ENCODE assay signal across 11 cellular contexts in the genomic region with DNA sequence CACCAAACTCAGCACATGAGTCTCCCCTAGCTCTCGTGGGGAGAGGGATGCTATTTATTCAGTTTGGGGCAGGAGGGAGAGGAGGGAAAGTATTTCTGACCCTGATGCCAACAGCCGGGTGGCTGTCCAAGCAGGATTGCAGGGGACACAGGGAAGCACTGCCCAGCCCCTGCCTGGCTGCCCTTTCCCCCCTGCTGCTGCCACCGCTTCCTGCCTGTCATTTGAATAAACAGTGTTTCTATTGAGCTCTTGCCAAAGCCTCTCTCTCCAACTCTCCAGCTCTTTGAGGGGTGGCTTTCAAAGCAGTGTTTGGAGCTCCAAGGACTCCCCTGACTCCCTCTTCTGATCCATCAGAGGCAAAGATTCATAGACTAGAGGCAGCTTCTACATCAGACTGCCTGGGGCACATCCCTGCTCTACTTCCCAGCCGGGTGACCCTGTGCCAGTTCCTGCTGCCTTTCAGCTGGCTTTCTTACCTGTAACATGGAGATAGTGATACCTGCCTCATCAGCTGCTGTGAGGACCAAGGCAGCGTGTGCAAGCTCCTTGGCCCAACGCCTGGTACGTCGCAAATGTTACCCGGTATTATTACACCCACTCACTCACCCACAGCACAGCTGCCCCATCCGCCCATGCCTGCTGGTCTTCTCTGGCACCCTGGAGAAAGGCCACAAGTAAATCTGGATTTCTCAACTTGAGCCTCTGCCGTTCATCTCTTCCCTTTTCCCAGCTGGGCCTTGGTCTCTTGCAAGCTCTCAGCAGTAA. TPM values are rescaled to one million over a fixed set of nuclear protein-coding genes. Genes with fewer than 3 reads are reported as not detected.
DNase-seq lines count a peak whose midpoint lies in the region.
"Had no signal": no experiment of that assay in that cellular context is flagged by ENCODE, and none has a peak within 500 bp of the region (broad histone marks: within the 10 kb centered on the region; RNA-seq: fewer than 3 reads in every experiment).

No MANE protein-coding gene starts in this region.

- H3K4me3 ChIP-seq in ectodermal cell (ENCODE audit: insufficient read depth, low read depth, low read length): no peak overlapping the region
- H3K4me3 ChIP-seq: hepatocyte had no signal

- peaks cover 49% of the 10 kb centered on the region for H3K36me3 ChIP-seq in ectodermal cell (ENCODE audit: control insufficient read depth, insufficient read depth, low read length)

- peak overlapping the region; percentile 44 for H3K27ac ChIP-seq in ectodermal cell (ENCODE audit: insufficient read depth, low read depth, low read length, poor library complexity, severe bottlenecking)
- H3K27ac ChIP-seq: hepatocyte had no signal

- in situ Hi-C loops in G401 (cut with HindIII; ENCODE audit: low sequenced_read_pairs): no loop called here

- no peaks in the 10 kb centered on the region for H3K27me3 ChIP-seq in ectodermal cell (ENCODE audit: control insufficient read depth, insufficient read depth, low read length, poor library complexity, severe bottlenecking)
- H3K27me3 ChIP-seq: hepatocyte had no signal

- no peaks in the 10 kb centered on the region for H3K9me3 ChIP-seq in ectodermal cell (ENCODE audit: control insufficient read depth, low read length)

- peak; percentile 41 for DNase-seq in G401 (ENCODE audit: low spot score)
- DNase-seq in NCI-H2196 (lab: John Stamatoyannopoulos, UW; ENCODE audit: unreplicated experiment): peak; percentile 60
- peak; percentile 49 for DNase-seq in occipital lobe (lab: John Stamatoyannopoulos, UW)
- DNase-seq in activated effector memory CD4-positive, alpha-beta T cell treated with Interleukin-2 at 50 U/mL for 16 hours: no peak
- DNase-seq in ecto neural progenitor cell (ENCODE audit: low spot score): no peak
- no peak for DNase-seq in NCI-H524 (lab: John Stamatoyannopoulos, UW)
- DNase-seq: mesenchymal stem cell, NCI-H1930, retina had no signal

- peaks cover 14% of the 10 kb centered on the region for H3K4me1 ChIP-seq in ectodermal cell (ENCODE audit: control insufficient read depth, insufficient read depth, low read length)

- 88 to 89% methylated on average over 11 of the region's 11 CpGs for WGBS in ectodermal cell, 2 experiments

RNA-seq across cellular contexts. Expression of gene PROCA1, which starts 9.5 kb away (rescaled TPM):
- 2.4 and 17.2 TPM in 2 replicates for total RNA-seq in G401 (2014; rRNA removed; shearing (Covaris generic))
- 28.7 TPM for polyA plus RNA-seq in ectodermal cell (2013, experiment 1 of 4)
- polyA plus RNA-seq in ectodermal cell (2013, experiment 2 of 4): 21.6 TPM
- 24.4 TPM for polyA plus RNA-seq in ectodermal cell (2013, experiment 3 of 4)
- polyA plus RNA-seq in ectodermal cell (2013, experiment 4 of 4): 24.0 TPM
- total RNA-seq in occipital lobe: 3.3 TPM

RNA-seq across cellular contexts. Expression of gene RAB34, which starts 15.5 kb away (rescaled TPM):
- total RNA-seq in G401 (2014; rRNA removed; shearing (Covaris generic)): 373 TPM in 2 replicates
- polyA plus RNA-seq in ectodermal cell (2013, experiment 1 of 4): 98.2 TPM
- polyA plus RNA-seq in ectodermal cell (2013, experiment 2 of 4): 95.9 TPM
- polyA plus RNA-seq in ectodermal cell (2013, experiment 3 of 4): 94.5 TPM
- polyA plus RNA-seq in ectodermal cell (2013, experiment 4 of 4): 94.6 TPM
- 10.6 TPM for total RNA-seq in occipital lobe

RNA-seq across cellular contexts. Expression of gene RPL23A, which starts 17.6 kb away (rescaled TPM):
- 1,133 and 1,289 TPM in 2 replicates for total RNA-seq in G401 (2014; rRNA removed; shearing (Covaris generic))
- polyA plus RNA-seq in ectodermal cell (2013, experiment 1 of 4): 1,725 TPM
- 1,692 TPM for polyA plus RNA-seq in ectodermal cell (2013, experiment 2 of 4)
- polyA plus RNA-seq in ectodermal cell (2013, experiment 3 of 4): 2,280 TPM
- 2,403 TPM for polyA plus RNA-seq in ectodermal cell (2013, experiment 4 of 4)
- total RNA-seq in occipital lobe: 414 TPM

RNA-seq across cellular contexts. Expression of gene TLCD1, which starts 23.9 kb away (rescaled TPM):
- total RNA-seq in G401 (2014; rRNA removed; shearing (Covaris generic)): 9.2 and 12.1 TPM in 2 replicates
- 12.6 TPM for polyA plus RNA-seq in ectodermal cell (2013, experiment 1 of 4)
- 13.5 TPM for polyA plus RNA-seq in ectodermal cell (2013, experiment 2 of 4)
- polyA plus RNA-seq in ectodermal cell (2013, experiment 3 of 4): 12.7 TPM
- 11.8 TPM for polyA plus RNA-seq in ectodermal cell (2013, experiment 4 of 4)
- total RNA-seq in occipital lobe: not detected

RNA-seq across cellular contexts. Expression of gene NEK8, which starts 26.4 kb away (rescaled TPM):
- total RNA-seq in G401 (2014; rRNA removed; shearing (Covaris generic)): 10.2 and 15.1 TPM in 2 replicates
- 12.2 TPM for polyA plus RNA-seq in ectodermal cell (2013, experiment 1 of 4)
- 11.3 TPM for polyA plus RNA-seq in ectodermal cell (2013, experiment 2 of 4)
- 6.1 TPM for polyA plus RNA-seq in ectodermal cell (2013, experiment 3 of 4)
- 8.4 TPM for polyA plus RNA-seq in ectodermal cell (2013, experiment 4 of 4)
- total RNA-seq in occipital lobe: 0.62 TPM

Comparison
In these comparisons a context has a peak if more than half of its experiments do, and no peak if none do; other contexts are left out.
1. DNase-seq: peak in G401 (single experiment), NCI-H2196 (single experiment) and occipital lobe (single experiment); none in activated effector memory CD4-positive, alpha-beta T cell treated with Interleukin-2 at 50 U/mL for 16 hours (single experiment), ecto neural progenitor cell (single experiment) and NCI-H524 (0 of 2).
2. RNA of gene RAB34, which starts 15.5 kb away (total RNA-seq): 373 TPM in G401; 10.6 TPM in occipital lobe (single experiment); every median in the first group is over 10 times any median in the second.